ENCODE assay signal across 19 cellular contexts in the genomic region with DNA sequence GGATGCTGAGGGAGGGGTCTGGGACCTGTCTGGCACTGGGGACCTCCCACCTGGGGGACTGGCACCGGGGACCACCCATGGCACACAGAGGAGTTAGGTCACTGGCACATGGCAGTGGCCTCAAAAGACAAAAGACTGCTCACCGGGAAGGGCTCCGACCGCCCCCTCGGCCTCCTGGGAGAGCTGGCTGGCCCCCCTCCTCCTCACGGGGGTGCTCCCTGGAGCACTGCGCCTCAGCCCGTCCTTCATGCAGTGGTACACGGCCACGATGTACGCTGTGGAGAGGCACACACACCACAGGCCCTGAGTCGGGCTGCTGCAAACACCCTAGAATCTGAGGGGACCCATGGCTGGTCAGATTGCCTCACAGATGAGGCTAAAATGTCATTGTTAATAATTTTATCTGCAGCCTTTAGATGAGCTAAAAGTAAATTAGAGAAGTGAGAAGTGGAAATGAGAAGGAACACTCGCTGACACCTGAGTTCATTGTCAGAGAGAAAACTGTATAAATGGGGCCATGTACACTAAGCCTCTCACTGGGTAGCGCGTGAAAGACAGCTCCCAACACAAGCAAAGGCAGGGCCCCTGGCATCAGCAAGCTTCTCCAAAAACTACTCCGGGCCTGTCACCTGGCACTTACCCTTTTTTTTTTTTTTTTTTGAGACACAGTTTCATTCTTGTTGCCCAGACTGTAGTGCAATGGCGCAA. TPM values are rescaled to one million over a fixed set of nuclear protein-coding genes. Genes with fewer than 3 reads are reported as not detected.
DNase-seq lines count a peak whose midpoint lies in the region; ATAC-seq, FAIRE-seq and TF ChIP-seq lines count a peak whose summit lies in the region.
"Had no signal": no experiment of that assay in that cellular context is flagged by ENCODE, and none has a peak within 500 bp of the region (broad histone marks: within the 10 kb centered on the region; RNA-seq: fewer than 3 reads in every experiment).

No MANE protein-coding gene starts in this region.

- no peak overlapping the region for H3K27ac Mint-ChIP-seq in WTC11
- peak overlapping the region; percentile 59 for H3K27ac Mint-ChIP-seq in stimulated activated memory B cell treated with anti-CD40 and anti-IgM and Interleukin-4, amounts not matched to agents 10 μg/mL and 1 μg/mL and 100 μg/mL, for 72 hours

- ATAC-seq in GM19463 (IDR thresholded peaks at IDR 0.05; ENCODE audit: unreplicated experiment) (peak; percentile 54), WTC11 (no peak), GM21423 (IDR thresholded peaks at IDR 0.05; ENCODE audit: unreplicated experiment) (no peak)
- peak; percentile 84 for ATAC-seq in stimulated activated memory B cell treated with anti-CD40 and anti-IgM and Interleukin-4, amounts not matched to agents 10 μg/mL and 1 μg/mL and 100 μg/mL, for 72 hours

- DNase-seq in WTC11 (ENCODE audit: low spot score) (no peak), kidney (peak; percentile 61), epidermal melanocyte (ENCODE audit: insufficient read length, low spot score) (no peak), cerebellum (ENCODE audit: low spot score) (no peak)
- DNase-seq: DMS 273 treated with DMSO at 0.1 percent for 48 hours, GDM1, HCEC 1CT, MG63, NCI-H1092 treated with DMSO at 0.1 percent for 48 hours, NCI-H2227 treated with DMSO at 0.1 percent for 48 hours, NCI-H524 treated with DMSO at 0.1 percent for 48 hours, Peyer's patch, Right ventricle myocardium superior had no signal

- CTCF ChIA-PET in WTC11 (lab: Charles Lee), result interaction anchor here (1.3 to 2.1 kb wide), 2 partner anchors 18 to 32 kb away, joined by 4 to 7 read pairs; no protein-coding TSS in a partner anchor

- POLR2A ChIA-PET in WTC11 (lab: Charles Lee), result no interaction called here

- H3K4me1 ChIP-seq in kidney (ENCODE audit: control insufficient read depth in 1 of 2, insufficient read depth in 1 of 2, low read depth in 1 of 2, low read length in 2 of 2), result no peaks in the 10 kb centered on the region
- H3K4me1 ChIP-seq: Peyer's patch had no signal

- no peak overlapping the region for H3K27ac ChIP-seq in kidney (ENCODE audit: low read depth in 2 of 2, low read length in 2 of 2)
- H3K27ac ChIP-seq: Peyer's patch, SK-N-MC had no signal

- H3K4me3 Mint-ChIP-seq in WTC11, result no peak overlapping the region
- no peak overlapping the region for H3K4me3 Mint-ChIP-seq in stimulated activated memory B cell treated with anti-CD40 and anti-IgM and Interleukin-4, amounts not matched to agents 10 μg/mL and 1 μg/mL and 100 μg/mL, for 72 hours
- H3K4me3 Mint-ChIP-seq: CD14-positive monocyte had no signal

- H3K9ac ChIP-seq in kidney (ENCODE audit: low read length in 2 of 2), result no peak overlapping the region

- intact Hi-C loops in kidney (cut with DNase I), result no loop called here

- no peak overlapping the region for H3K4me3 ChIP-seq in kidney (ENCODE audit: low read length in 2 of 2)
- H3K4me3 ChIP-seq: MG63, Peyer's patch, SK-N-MC had no signal

- TF ChIP-seq CTCF in WTC11 (IDR thresholded peaks at IDR 0.05) (no peak), kidney (IDR thresholded peaks at IDR 0.05; ENCODE audit: borderline replicate concordance, extremely low read depth, insufficient read depth) (no peak)

- no peaks in the 10 kb centered on the region for H3K9me3 Mint-ChIP-seq in WTC11
- no peaks in the 10 kb centered on the region for H3K9me3 Mint-ChIP-seq in stimulated activated memory B cell treated with anti-CD40 and anti-IgM and Interleukin-4, amounts not matched to agents 10 μg/mL and 1 μg/mL and 100 μg/mL, for 72 hours

- H3K4me1 Mint-ChIP-seq in WTC11, result no peaks in the 10 kb centered on the region
- peaks cover 15% of the 10 kb centered on the region for H3K4me1 Mint-ChIP-seq in stimulated activated memory B cell treated with anti-CD40 and anti-IgM and Interleukin-4, amounts not matched to agents 10 μg/mL and 1 μg/mL and 100 μg/mL, for 72 hours
- H3K4me1 Mint-ChIP-seq: CD14-positive monocyte had no signal

- H3K27me3 Mint-ChIP-seq in WTC11 (ENCODE audit: low read depth), result no peaks in the 10 kb centered on the region
- H3K27me3 Mint-ChIP-seq in stimulated activated memory B cell treated with anti-CD40 and anti-IgM and Interleukin-4, amounts not matched to agents 10 μg/mL and 1 μg/mL and 100 μg/mL, for 72 hours, result no peaks in the 10 kb centered on the region

- peaks cover 14 to 25% of the 10 kb centered on the region in 2 donors for H3K36me3 ChIP-seq in kidney (ENCODE audit: control insufficient read depth in 1 of 2, insufficient read depth in 2 of 2, low read length in 2 of 2)

- H3K9me3 ChIP-seq in kidney (ENCODE audit: control insufficient read depth in 1 of 2, low read length in 2 of 2), result no peaks in the 10 kb centered on the region
- H3K9me3 ChIP-seq: MG63, Peyer's patch had no signal

- FAIRE-seq in kidney (lab: Jason Lieb, UNC), result no peak

- peaks cover 80% of the 10 kb centered on the region for H3K36me3 Mint-ChIP-seq in WTC11
- H3K36me3 Mint-ChIP-seq in stimulated activated memory B cell treated with anti-CD40 and anti-IgM and Interleukin-4, amounts not matched to agents 10 μg/mL and 1 μg/mL and 100 μg/mL, for 72 hours, result peaks cover 83% of the 10 kb centered on the region

TF ChIP-seq in WTC11, 78 proteins besides CTCF, POLR2A, EP300 and RAD21:
- TF ChIP-seq ZNF263 (CRISPR knock-in tag; IDR thresholded peaks at IDR 0.05; ENCODE audit: low read depth) (peak; percentile 46; the same call in 1 of the 2 replicates), PRRX2 (CRISPR knock-in tag; IDR thresholded peaks at IDR 0.05) (no peak)

RNA-seq across cellular contexts. Expression of gene P2RX2, which starts 14.1 kb away (rescaled TPM):
- total RNA-seq in WTC11 (2021) (1.6 to 2.6 TPM (median 2.1 TPM) in 3 replicates), kidney (0.19 TPM), cerebellum (not detected)
- polyA plus RNA-seq in kidney (ENCODE audit: insufficient read depth, low read depth, low replicate concordance), result 0.37 TPM
- total RNA-seq: A673, Right ventricle myocardium superior had no signal
- polyA plus RNA-seq: CD14-positive monocyte had no signal

RNA-seq across cellular contexts. Expression of gene LRCOL1, which starts 22.3 kb away (rescaled TPM):
- total RNA-seq in WTC11 (2021) (0.24 TPM in 1 of 3 replicates, not detected in the others), kidney (1.8 TPM), cerebellum (not detected)
- polyA plus RNA-seq in kidney (ENCODE audit: insufficient read depth, low read depth, low replicate concordance), result 1.0 TPM
- total RNA-seq: A673, Peyer's patch, Right ventricle myocardium superior had no signal
- polyA plus RNA-seq: CD14-positive monocyte had no signal

RNA-seq across cellular contexts. Expression of gene POLE, which starts 54.5 kb away (rescaled TPM):
- total RNA-seq in WTC11 (2021) (120 to 144 TPM (median 126 TPM) in 3 replicates), kidney (23.0 TPM), cerebellum (55.0 TPM)
- polyA plus RNA-seq in kidney (ENCODE audit: insufficient read depth, low read depth, low replicate concordance), result 5.3 TPM

RNA-seq across cellular contexts. Expression of gene PXMP2, which starts 54.7 kb away (rescaled TPM):
- total RNA-seq in WTC11 (2021) (12.0 to 13.2 TPM (median 12.6 TPM) in 3 replicates), kidney (23.4 TPM), cerebellum (14.4 TPM)
- 90.9 TPM for polyA plus RNA-seq in kidney (ENCODE audit: insufficient read depth, low read depth, low replicate concordance)

Comparison
In these comparisons a context has a peak if more than half of its experiments do, and no peak if none do; other contexts are left out.
1. ATAC-seq: peak in GM19463 (single experiment) and stimulated activated memory B cell treated with anti-CD40 and anti-IgM and Interleukin-4, amounts not matched to agents 10 μg/mL and 1 μg/mL and 100 μg/mL, for 72 hours (single experiment); none in WTC11 (single experiment) and GM21423 (single experiment).